29 cellular contexts compared by ENCODE assay signal in genomic region chr4:133081246-133081645, GRCh38.
DNase-seq lines count a peak whose midpoint lies in the region; TF ChIP-seq lines count a peak whose summit lies in the region.
"Had no signal": no experiment of that assay in that cellular context is flagged by ENCODE, and none has a peak within 500 bp of the region (broad histone marks: within the 10 kb centered on the region; RNA-seq: fewer than 3 reads in every experiment).

No MANE protein-coding gene starts in this region.

- no peak overlapping the region for H3K27ac Mint-ChIP-seq in HFFc6
- no peak overlapping the region for H3K27ac Mint-ChIP-seq in activated naive CD8-positive, alpha-beta T cell treated with anti-CD3 and anti-CD28 coated beads for 36 hours
- H3K27ac Mint-ChIP-seq: activated naive CD8-positive, alpha-beta T cell treated with anti-CD3 and anti-CD28 coated beads, Interleukin-2, amount 50 U/mL, for 24 hours; natural killer cell treated with Interleukin-12 subunit alpha and Interleukin-12 subunit beta and Interleukin-15 and Interleukin-18, amount 100 ng/mL, for 72 hours had no signal

- H3K4me1 ChIP-seq in tibial artery = no peaks in the 10 kb centered on the region
- H3K4me1 ChIP-seq: lower lobe of right lung, tibial nerve had no signal

- TF ChIP-seq CTCF in C4-2B (conservative IDR thresholded peaks at IDR 0.05) = peak; percentile 18
- peak; percentile 19; the same call in 1 of the 2 replicates for TF ChIP-seq CTCF in HFFc6 (IDR thresholded peaks at IDR 0.05)
- 0 out of 2 replicates have a peak, but pooled peaks have one; percentile 17 for TF ChIP-seq CTCF in VCaP (conservative IDR thresholded peaks at IDR 0.05)
- TF ChIP-seq CTCF in fibroblast of pulmonary artery (IDR thresholded peaks at IDR 0.05; ENCODE audit: low read length, missing control alignments) = peak; percentile 2
- TF ChIP-seq CTCF in tibial artery (IDR thresholded peaks at IDR 0.05) = no peak

- H3K36me3 ChIP-seq in tibial artery = no peaks in the 10 kb centered on the region
- H3K36me3 ChIP-seq: lower lobe of right lung, tibial nerve, WERI-Rb-1 had no signal

- peaks cover 2% of the 10 kb centered on the region for H3K27me3 Mint-ChIP-seq in HFFc6 (ENCODE audit: insufficient read depth)
- no peaks in the 10 kb centered on the region for H3K27me3 Mint-ChIP-seq in activated naive CD8-positive, alpha-beta T cell treated with anti-CD3 and anti-CD28 coated beads for 36 hours
- H3K27me3 Mint-ChIP-seq: activated naive CD8-positive, alpha-beta T cell treated with anti-CD3 and anti-CD28 coated beads, Interleukin-2, amount 50 U/mL, for 24 hours; central memory CD8-positive, alpha-beta T cell; natural killer cell treated with Interleukin-12 subunit alpha and Interleukin-12 subunit beta and Interleukin-15 and Interleukin-18, amount 100 ng/mL, for 72 hours had no signal

- H3K36me3 Mint-ChIP-seq in HFFc6 (ENCODE audit: low read depth) = no peaks in the 10 kb centered on the region; the same call in 1 of the 2 replicates
- no peaks in the 10 kb centered on the region for H3K36me3 Mint-ChIP-seq in activated naive CD8-positive, alpha-beta T cell treated with anti-CD3 and anti-CD28 coated beads for 36 hours

- H3K9me3 Mint-ChIP-seq in HFFc6 = peaks cover 18% of the 10 kb centered on the region
- peaks cover 4% of the 10 kb centered on the region for H3K9me3 Mint-ChIP-seq in activated naive CD8-positive, alpha-beta T cell treated with anti-CD3 and anti-CD28 coated beads for 36 hours

- no peaks in the 10 kb centered on the region for H3K9me3 ChIP-seq in tibial artery
- H3K9me3 ChIP-seq: lower lobe of right lung had no signal

- no peaks in the 10 kb centered on the region for H3K27me3 ChIP-seq in tibial artery
- H3K27me3 ChIP-seq: tibial nerve had no signal

- H3K27ac ChIP-seq in C4-2B (no peak overlapping the region), VCaP (no peak overlapping the region), tibial artery (no peak overlapping the region)
- H3K27ac ChIP-seq: epithelial cell of prostate, lower lobe of right lung, PC-9, tibial nerve, WERI-Rb-1 had no signal

- H3K4me1 Mint-ChIP-seq in HFFc6 (ENCODE audit: low read depth) = no peaks in the 10 kb centered on the region
- no peaks in the 10 kb centered on the region for H3K4me1 Mint-ChIP-seq in activated naive CD8-positive, alpha-beta T cell treated with anti-CD3 and anti-CD28 coated beads for 36 hours
- H3K4me1 Mint-ChIP-seq: activated naive CD8-positive, alpha-beta T cell treated with anti-CD3 and anti-CD28 coated beads, Interleukin-2, amount 50 U/mL, for 24 hours; central memory CD8-positive, alpha-beta T cell had no signal

- DNase-seq in HFFc6 = peak; percentile 2
- peak; percentile 20 for DNase-seq in fibroblast of pulmonary artery (ENCODE audit: low read depth)
- DNase-seq in activated naive CD8-positive, alpha-beta T cell treated with anti-CD3 and anti-CD28 coated beads for 36 hours = no peak
- no peak for DNase-seq in tibial artery
- no peak for DNase-seq in NK-92 (lab: John Stamatoyannopoulos, UW; ENCODE audit: unreplicated experiment)
- DNase-seq: activated CD4-positive, alpha-beta T cell treated with anti-CD3 and anti-CD28 coated beads for 48 hours; activated gamma-delta T cell; activated naive CD8-positive, alpha-beta T cell treated with anti-CD3 and anti-CD28 coated beads, Interleukin-2, amount 50 U/mL, for 24 hours; activated T-cell treated with anti-CD3 and anti-CD28 coated beads, Interleukin-2, amount 50 U/mL, for 1 hour; DMS79; IMR-90; kidney glomerular epithelial cell; lower lobe of right lung; NCI-H1092 treated with DMSO at 0.1 percent for 48 hours; NCI-H1930; NCI-H345; NCI-H774; PC-9; SHP77 treated with DMSO at 0.1 percent for 48 hours; stimulated activated CD4-positive, alpha-beta T cell treated with anti-CD3 and anti-CD28 coated beads, Interleukin-1b, Interleukin-23, amount 100 ng/mL, for 48 hours; stimulated activated CD8-positive, alpha-beta memory T cell treated with anti-CD3 and anti-CD28 coated beads, Interleukin-4, amount 100 ng/mL, for 48 hours; WERI-Rb-1 had no signal

- H3K4me3 ChIP-seq in fibroblast of pulmonary artery (replicated peaks; ENCODE audit: low read depth, low read length) (no peak overlapping the region), tibial artery (no peak overlapping the region)
- H3K4me3 ChIP-seq: lower lobe of right lung, PC-9, smooth muscle cell, tibial nerve had no signal

- intact Hi-C loops in tibial artery (cut with DNase I; ENCODE audit: low total_unique reads) = no loop called here

- no peak overlapping the region for H3K4me3 Mint-ChIP-seq in HFFc6
- H3K4me3 Mint-ChIP-seq in activated naive CD8-positive, alpha-beta T cell treated with anti-CD3 and anti-CD28 coated beads for 36 hours = no peak overlapping the region
- H3K4me3 Mint-ChIP-seq: activated naive CD8-positive, alpha-beta T cell treated with anti-CD3 and anti-CD28 coated beads, Interleukin-2, amount 50 U/mL, for 24 hours; central memory CD8-positive, alpha-beta T cell; natural killer cell treated with Interleukin-12 subunit alpha and Interleukin-12 subunit beta and Interleukin-15 and Interleukin-18, amount 100 ng/mL, for 72 hours had no signal

Comparison
In these comparisons a context has a peak if more than half of its experiments do, and no peak if none do; other contexts are left out.
1. CTCF ChIP-seq: peak in C4-2B (single experiment), HFFc6 (single experiment), VCaP (single experiment) and fibroblast of pulmonary artery (single experiment); none in tibial artery (0 of 2).
2. DNase-seq: peak in HFFc6 (single experiment) and fibroblast of pulmonary artery (single experiment); none in activated naive CD8-positive, alpha-beta T cell treated with anti-CD3 and anti-CD28 coated beads for 36 hours (single experiment), tibial artery (0 of 2) and NK-92 (single experiment).